Comparison of ENCODE assay signal across 8 cellular contexts in genomic region chr3:46947981-46948791, GRCh38. TPM values are rescaled to one million over a fixed set of nuclear protein-coding genes. Genes with fewer than 3 reads are reported as not detected.
DNase-seq lines count a peak whose midpoint lies in the region; ATAC-seq and TF ChIP-seq lines count a peak whose summit lies in the region.

No MANE protein-coding gene starts in this region.

- H3K9me3 Mint-ChIP-seq in stimulated activated memory B cell treated with anti-CD40 and anti-IgM and Interleukin-4, amounts not matched to agents 10 μg/mL and 1 μg/mL and 100 μg/mL, for 72 hours, result no peaks in the 10 kb centered on the region

- no peak overlapping the region for H2AK5ac ChIP-seq in mesendoderm (ENCODE audit: low read length)

- peak overlapping the region; percentile 86 for H3K27ac Mint-ChIP-seq in stimulated activated memory B cell treated with anti-CD40 and anti-IgM and Interleukin-4, amounts not matched to agents 10 μg/mL and 1 μg/mL and 100 μg/mL, for 72 hours

- H3K4me1 ChIP-seq in body of pancreas (peaks cover 94% of the 10 kb centered on the region), mesendoderm (ENCODE audit: control insufficient read depth, low read depth, low read length) (peaks cover 37% of the 10 kb centered on the region)

- H3K27me3 ChIP-seq in HL-60 (ENCODE audit: insufficient read depth, poor library complexity, severe bottlenecking) (no peaks in the 10 kb centered on the region), body of pancreas (no peaks in the 10 kb centered on the region), mesendoderm (ENCODE audit: insufficient read depth, low read length, poor library complexity) (no peaks in the 10 kb centered on the region)

- intact Hi-C loops in body of pancreas (cut with DNase I), result no loop called here

- peaks cover 97% of the 10 kb centered on the region for H3K4me1 Mint-ChIP-seq in stimulated activated memory B cell treated with anti-CD40 and anti-IgM and Interleukin-4, amounts not matched to agents 10 μg/mL and 1 μg/mL and 100 μg/mL, for 72 hours

- no peak overlapping the region for H3K18ac ChIP-seq in mesendoderm (ENCODE audit: low read length)

- no peak overlapping the region for H3K23ac ChIP-seq in mesendoderm (ENCODE audit: low read length)

- H3K4me3 ChIP-seq in HL-60 (replicated peaks; ENCODE audit: insufficient read depth, low read length), result no peak overlapping the region
- H3K4me3 ChIP-seq in body of pancreas, result no peak overlapping the region
- H3K4me3 ChIP-seq in mesendoderm (ENCODE audit: low read length), result no peak overlapping the region

- peak overlapping the region; percentile 11 for H3K56ac ChIP-seq in mesendoderm (ENCODE audit: low read length)

- no peak overlapping the region for H4K5ac ChIP-seq in mesendoderm (ENCODE audit: low read length)

- H2BK15ac ChIP-seq in mesendoderm (replicated peaks; ENCODE audit: low read depth), result no peak overlapping the region

- DNase-seq in HL-60 (ENCODE audit: low read depth in 1 of 2, low spot score in 1 of 2), result peak; percentile 82 to 87
- peak; percentile 70 for DNase-seq in T-helper 9 cell
- DNase-seq in body of pancreas, result peak; percentile 84 to 93 (median 88)
- peak; percentile 88 for DNase-seq in mesendoderm
- no peak for DNase-seq in dedifferentiated amniotic fluid mesenchymal stem cell (ENCODE audit: extremely low spot score)
- no peak for DNase-seq in foreskin melanocyte

- no peak overlapping the region for H2BK120ac ChIP-seq in mesendoderm (ENCODE audit: low read depth, low read length)

- H3K9ac ChIP-seq in mesendoderm (ENCODE audit: low read length), result no peak overlapping the region

- H3K36me3 ChIP-seq in body of pancreas (replicated peaks in 1 of 2; ENCODE audit: insufficient read depth in 1 of 2, low read depth in 2 of 2) (no peaks in the 10 kb centered on the region), mesendoderm (ENCODE audit: control insufficient read depth, insufficient read depth, low read length) (no peaks in the 10 kb centered on the region)

- H3K36me3 Mint-ChIP-seq in stimulated activated memory B cell treated with anti-CD40 and anti-IgM and Interleukin-4, amounts not matched to agents 10 μg/mL and 1 μg/mL and 100 μg/mL, for 72 hours, result peaks cover 47% of the 10 kb centered on the region

- ATAC-seq in body of pancreas (peak; percentile 80), HG02610 (IDR thresholded peaks at IDR 0.05; ENCODE audit: unreplicated experiment) (no peak)
- no peak for ATAC-seq in stimulated activated memory B cell treated with anti-CD40 and anti-IgM and Interleukin-4, amounts not matched to agents 10 μg/mL and 1 μg/mL and 100 μg/mL, for 72 hours

- H4K8ac ChIP-seq in mesendoderm (ENCODE audit: low read depth, low read length), result no peak overlapping the region

- H3K79me1 ChIP-seq in mesendoderm (ENCODE audit: low read length), result peaks cover 62% of the 10 kb centered on the region

- TF ChIP-seq POLR2A in body of pancreas (IDR thresholded peaks at IDR 0.05), result peak in 2 of 3 donors; percentile 74 to 78

- no peaks in the 10 kb centered on the region for H3K9me3 ChIP-seq in body of pancreas

- H3K4me2 ChIP-seq in mesendoderm (ENCODE audit: low read length), result no peak overlapping the region

- H3K79me2 ChIP-seq in mesendoderm (ENCODE audit: control insufficient read depth, insufficient read depth, low read length), result peaks cover 87% of the 10 kb centered on the region

- 16 to 22% methylated on average over 16 to 19 of the region's 19 CpGs for WGBS in body of pancreas, 2 donors
- WGBS in mesendoderm (ENCODE audit: extremely low coverage, insufficient coverage, low lambda C conversion rate), result no CpG with 5 or more reads among the region's 19 CpGs

- H3K4me3 Mint-ChIP-seq in stimulated activated memory B cell treated with anti-CD40 and anti-IgM and Interleukin-4, amounts not matched to agents 10 μg/mL and 1 μg/mL and 100 μg/mL, for 72 hours, result peak overlapping the region; percentile 51

- H3K4ac ChIP-seq in mesendoderm (ENCODE audit: low read depth, low read length), result no peak overlapping the region

- TF ChIP-seq CTCF in HL-60 (IDR thresholded peaks at IDR 0.05; ENCODE audit: insufficient read depth, low read length), result no peak
- peak in 1 of 7 experiments; percentile 11 for TF ChIP-seq CTCF in body of pancreas (IDR thresholded peaks at IDR 0.05)

- no peaks in the 10 kb centered on the region for H3K27me3 Mint-ChIP-seq in stimulated activated memory B cell treated with anti-CD40 and anti-IgM and Interleukin-4, amounts not matched to agents 10 μg/mL and 1 μg/mL and 100 μg/mL, for 72 hours

- H3K27ac ChIP-seq in HL-60 (replicated peaks) (peak overlapping the region; percentile 50), body of pancreas (peak overlapping the region; percentile 92 to 98 (median 92)), mesendoderm (ENCODE audit: low read depth, low read length) (no peak overlapping the region)

- H2BK5ac ChIP-seq in mesendoderm (ENCODE audit: low read length), result no peak overlapping the region

RNA-seq across cellular contexts. Expression of gene CCDC12, which starts 28.4 kb away (rescaled TPM):
- 10 to 100 TPM; 25.4 to 67.2 TPM for total RNA-seq in body of pancreas
- polyA plus RNA-seq in mesendoderm (2013, experiment 1 of 2), result 49.1 TPM
- 48.9 TPM for polyA plus RNA-seq in mesendoderm (2013, experiment 2 of 2)

RNA-seq across cellular contexts. Expression of gene NBEAL2, which starts 31.3 kb away (rescaled TPM):
- 100 to 1,000 TPM in 1 of 2 donors, 10 to 100 TPM in 1; 98.8 to 151 TPM for total RNA-seq in body of pancreas
- 11.0 TPM for polyA plus RNA-seq in mesendoderm (2013, experiment 1 of 2)
- polyA plus RNA-seq in mesendoderm (2013, experiment 2 of 2), result 11.0 TPM

Comparison
In these comparisons a context has a peak if more than half of its experiments do, and no peak if none do; other contexts are left out.
1. DNase-seq: peak in HL-60 (2 of 2), T-helper 9 cell (single experiment), body of pancreas (4 of 4) and mesendoderm (single experiment); none in dedifferentiated amniotic fluid mesenchymal stem cell (single experiment) and foreskin melanocyte (single experiment).